1 cellular context compared by ENCODE assay signal in the genomic region with DNA sequence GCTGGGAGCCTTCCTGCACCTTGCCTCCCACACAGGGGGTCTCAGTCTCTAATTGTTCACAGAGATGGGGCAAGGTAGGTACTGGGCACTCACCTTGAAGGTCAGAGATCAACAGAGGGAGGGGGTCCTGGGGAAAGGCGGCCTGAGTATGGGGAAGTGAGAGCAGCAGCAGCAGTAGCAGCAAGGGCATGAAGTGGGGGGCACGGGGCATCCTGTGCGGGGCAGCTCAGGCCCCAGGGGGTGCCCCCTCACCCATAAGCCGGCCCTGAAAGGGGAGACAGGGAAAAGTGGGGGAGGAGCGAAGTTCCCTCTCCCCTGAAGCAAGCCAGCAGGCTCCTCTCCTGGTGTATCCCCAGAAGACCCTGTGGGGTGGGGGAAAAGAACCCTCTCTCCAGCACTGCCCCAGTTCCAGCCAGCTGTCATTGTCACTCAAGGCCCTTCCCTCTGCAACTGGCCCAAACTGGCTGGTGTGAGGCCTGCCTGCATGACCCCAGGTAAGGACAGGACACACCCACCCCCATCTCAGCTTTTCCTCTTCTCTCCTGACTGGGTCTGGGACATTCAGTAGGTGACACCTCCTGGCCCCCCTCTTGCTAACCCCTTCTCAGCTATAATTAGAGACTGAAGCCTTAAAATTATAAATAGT.
TF ChIP-seq lines count a peak whose summit lies in the region.

No MANE protein-coding gene starts in this region.

TF ChIP-seq in GM23338, 12 proteins besides CTCF, POLR2A, EP300 and RAD21:
- TF ChIP-seq POLR2AphosphoS5 (IDR thresholded peaks at IDR 0.05; ENCODE audit: low read depth) (no peak), EZH2 (IDR thresholded peaks at IDR 0.05; ENCODE audit: low read depth, unreplicated experiment) (no peak), NANOG (IDR thresholded peaks at IDR 0.05; ENCODE audit: borderline replicate concordance) (no peak), EZH2phosphoT487 (IDR thresholded peaks at IDR 0.05; ENCODE audit: unreplicated experiment) (no peak), JUNB (IDR thresholded peaks at IDR 0.05; ENCODE audit: unreplicated experiment) (no peak), ZNF114 (CRISPR knock-in tag; IDR thresholded peaks at IDR 0.05) (no peak), ZNF331 (CRISPR knock-in tag; IDR thresholded peaks at IDR 0.05; ENCODE audit: low read depth) (no peak), CREB1 (CRISPR knock-in tag; IDR thresholded peaks at IDR 0.05; ENCODE audit: low read depth) (no peak), STAT1 (IDR thresholded peaks at IDR 0.05; ENCODE audit: unreplicated experiment) (no peak)
- TF ChIP-seq, protein P1, sequence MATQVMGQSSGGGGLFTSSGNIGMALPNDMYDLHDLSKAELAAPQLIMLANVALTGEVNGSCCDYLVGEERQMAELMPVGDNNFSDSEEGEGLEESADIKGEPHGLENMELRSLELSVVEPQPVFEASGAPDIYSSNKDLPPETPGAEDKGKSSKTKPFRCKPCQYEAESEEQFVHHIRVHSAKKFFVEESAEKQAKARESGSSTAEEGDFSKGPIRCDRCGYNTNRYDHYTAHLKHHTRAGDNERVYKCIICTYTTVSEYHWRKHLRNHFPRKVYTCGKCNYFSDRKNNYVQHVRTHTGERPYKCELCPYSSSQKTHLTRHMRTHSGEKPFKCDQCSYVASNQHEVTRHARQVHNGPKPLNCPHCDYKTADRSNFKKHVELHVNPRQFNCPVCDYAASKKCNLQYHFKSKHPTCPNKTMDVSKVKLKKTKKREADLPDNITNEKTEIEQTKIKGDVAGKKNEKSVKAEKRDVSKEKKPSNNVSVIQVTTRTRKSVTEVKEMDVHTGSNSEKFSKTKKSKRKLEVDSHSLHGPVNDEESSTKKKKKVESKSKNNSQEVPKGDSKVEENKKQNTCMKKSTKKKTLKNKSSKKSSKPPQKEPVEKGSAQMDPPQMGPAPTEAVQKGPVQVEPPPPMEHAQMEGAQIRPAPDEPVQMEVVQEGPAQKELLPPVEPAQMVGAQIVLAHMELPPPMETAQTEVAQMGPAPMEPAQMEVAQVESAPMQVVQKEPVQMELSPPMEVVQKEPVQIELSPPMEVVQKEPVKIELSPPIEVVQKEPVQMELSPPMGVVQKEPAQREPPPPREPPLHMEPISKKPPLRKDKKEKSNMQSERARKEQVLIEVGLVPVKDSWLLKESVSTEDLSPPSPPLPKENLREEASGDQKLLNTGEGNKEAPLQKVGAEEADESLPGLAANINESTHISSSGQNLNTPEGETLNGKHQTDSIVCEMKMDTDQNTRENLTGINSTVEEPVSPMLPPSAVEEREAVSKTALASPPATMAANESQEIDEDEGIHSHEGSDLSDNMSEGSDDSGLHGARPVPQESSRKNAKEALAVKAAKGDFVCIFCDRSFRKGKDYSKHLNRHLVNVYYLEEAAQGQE (IDR thresholded peaks at IDR 0.05; ENCODE audit: unreplicated experiment) = no peak
- TF ChIP-seq, protein P2, sequence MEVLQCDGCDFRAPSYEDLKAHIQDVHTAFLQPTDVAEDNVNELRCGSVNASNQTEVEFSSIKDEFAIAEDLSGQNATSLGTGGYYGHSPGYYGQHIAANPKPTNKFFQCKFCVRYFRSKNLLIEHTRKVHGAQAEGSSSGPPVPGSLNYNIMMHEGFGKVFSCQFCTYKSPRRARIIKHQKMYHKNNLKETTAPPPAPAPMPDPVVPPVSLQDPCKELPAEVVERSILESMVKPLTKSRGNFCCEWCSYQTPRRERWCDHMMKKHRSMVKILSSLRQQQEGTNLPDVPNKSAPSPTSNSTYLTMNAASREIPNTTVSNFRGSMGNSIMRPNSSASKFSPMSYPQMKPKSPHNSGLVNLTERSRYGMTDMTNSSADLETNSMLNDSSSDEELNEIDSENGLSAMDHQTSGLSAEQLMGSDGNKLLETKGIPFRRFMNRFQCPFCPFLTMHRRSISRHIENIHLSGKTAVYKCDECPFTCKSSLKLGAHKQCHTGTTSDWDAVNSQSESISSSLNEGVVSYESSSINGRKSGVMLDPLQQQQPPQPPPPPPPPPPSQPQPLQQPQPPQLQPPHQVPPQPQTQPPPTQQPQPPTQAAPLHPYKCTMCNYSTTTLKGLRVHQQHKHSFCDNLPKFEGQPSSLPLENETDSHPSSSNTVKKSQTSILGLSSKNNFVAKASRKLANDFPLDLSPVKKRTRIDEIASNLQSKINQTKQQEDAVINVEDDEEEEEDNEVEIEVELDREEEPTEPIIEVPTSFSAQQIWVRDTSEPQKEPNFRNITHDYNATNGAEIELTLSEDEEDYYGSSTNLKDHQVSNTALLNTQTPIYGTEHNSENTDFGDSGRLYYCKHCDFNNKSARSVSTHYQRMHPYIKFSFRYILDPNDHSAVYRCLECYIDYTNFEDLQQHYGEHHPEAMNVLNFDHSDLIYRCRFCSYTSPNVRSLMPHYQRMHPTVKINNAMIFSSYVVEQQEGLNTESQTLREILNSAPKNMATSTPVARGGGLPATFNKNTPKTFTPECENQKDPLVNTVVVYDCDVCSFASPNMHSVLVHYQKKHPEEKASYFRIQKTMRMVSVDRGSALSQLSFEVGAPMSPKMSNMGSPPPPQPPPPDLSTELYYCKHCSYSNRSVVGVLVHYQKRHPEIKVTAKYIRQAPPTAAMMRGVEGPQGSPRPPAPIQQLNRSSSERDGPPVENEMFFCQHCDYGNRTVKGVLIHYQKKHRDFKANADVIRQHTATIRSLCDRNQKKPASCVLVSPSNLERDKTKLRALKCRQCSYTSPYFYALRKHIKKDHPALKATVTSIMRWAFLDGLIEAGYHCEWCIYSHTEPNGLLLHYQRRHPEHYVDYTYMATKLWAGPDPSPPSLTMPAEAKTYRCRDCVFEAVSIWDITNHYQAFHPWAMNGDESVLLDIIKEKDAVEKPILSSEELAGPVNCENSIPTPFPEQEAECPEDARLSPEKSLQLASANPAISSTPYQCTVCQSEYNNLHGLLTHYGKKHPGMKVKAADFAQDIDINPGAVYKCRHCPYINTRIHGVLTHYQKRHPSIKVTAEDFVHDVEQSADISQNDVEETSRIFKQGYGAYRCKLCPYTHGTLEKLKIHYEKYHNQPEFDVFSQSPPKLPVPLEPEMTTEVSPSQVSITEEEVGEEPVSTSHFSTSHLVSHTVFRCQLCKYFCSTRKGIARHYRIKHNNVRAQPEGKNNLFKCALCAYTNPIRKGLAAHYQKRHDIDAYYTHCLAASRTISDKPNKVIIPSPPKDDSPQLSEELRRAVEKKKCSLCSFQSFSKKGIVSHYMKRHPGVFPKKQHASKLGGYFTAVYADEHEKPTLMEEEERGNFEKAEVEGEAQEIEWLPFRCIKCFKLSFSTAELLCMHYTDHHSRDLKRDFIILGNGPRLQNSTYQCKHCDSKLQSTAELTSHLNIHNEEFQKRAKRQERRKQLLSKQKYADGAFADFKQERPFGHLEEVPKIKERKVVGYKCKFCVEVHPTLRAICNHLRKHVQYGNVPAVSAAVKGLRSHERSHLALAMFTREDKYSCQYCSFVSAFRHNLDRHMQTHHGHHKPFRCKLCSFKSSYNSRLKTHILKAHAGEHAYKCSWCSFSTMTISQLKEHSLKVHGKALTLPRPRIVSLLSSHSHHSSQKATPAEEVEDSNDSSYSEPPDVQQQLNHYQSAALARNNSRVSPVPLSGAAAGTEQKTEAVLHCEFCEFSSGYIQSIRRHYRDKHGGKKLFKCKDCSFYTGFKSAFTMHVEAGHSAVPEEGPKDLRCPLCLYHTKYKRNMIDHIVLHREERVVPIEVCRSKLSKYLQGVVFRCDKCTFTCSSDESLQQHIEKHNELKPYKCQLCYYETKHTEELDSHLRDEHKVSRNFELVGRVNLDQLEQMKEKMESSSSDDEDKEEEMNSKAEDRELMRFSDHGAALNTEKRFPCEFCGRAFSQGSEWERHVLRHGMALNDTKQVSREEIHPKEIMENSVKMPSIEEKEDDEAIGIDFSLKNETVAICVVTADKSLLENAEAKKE (CRISPR knock-in tag; IDR thresholded peaks at IDR 0.05) = no peak
- TF ChIP-seq, protein P3, sequence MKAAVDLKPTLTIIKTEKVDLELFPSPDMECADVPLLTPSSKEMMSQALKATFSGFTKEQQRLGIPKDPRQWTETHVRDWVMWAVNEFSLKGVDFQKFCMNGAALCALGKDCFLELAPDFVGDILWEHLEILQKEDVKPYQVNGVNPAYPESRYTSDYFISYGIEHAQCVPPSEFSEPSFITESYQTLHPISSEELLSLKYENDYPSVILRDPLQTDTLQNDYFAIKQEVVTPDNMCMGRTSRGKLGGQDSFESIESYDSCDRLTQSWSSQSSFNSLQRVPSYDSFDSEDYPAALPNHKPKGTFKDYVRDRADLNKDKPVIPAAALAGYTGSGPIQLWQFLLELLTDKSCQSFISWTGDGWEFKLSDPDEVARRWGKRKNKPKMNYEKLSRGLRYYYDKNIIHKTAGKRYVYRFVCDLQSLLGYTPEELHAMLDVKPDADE (IDR thresholded peaks at IDR 0.05) = no peak
